Comparison of ENCODE assay signal across 8 cellular contexts in the genomic region with DNA sequence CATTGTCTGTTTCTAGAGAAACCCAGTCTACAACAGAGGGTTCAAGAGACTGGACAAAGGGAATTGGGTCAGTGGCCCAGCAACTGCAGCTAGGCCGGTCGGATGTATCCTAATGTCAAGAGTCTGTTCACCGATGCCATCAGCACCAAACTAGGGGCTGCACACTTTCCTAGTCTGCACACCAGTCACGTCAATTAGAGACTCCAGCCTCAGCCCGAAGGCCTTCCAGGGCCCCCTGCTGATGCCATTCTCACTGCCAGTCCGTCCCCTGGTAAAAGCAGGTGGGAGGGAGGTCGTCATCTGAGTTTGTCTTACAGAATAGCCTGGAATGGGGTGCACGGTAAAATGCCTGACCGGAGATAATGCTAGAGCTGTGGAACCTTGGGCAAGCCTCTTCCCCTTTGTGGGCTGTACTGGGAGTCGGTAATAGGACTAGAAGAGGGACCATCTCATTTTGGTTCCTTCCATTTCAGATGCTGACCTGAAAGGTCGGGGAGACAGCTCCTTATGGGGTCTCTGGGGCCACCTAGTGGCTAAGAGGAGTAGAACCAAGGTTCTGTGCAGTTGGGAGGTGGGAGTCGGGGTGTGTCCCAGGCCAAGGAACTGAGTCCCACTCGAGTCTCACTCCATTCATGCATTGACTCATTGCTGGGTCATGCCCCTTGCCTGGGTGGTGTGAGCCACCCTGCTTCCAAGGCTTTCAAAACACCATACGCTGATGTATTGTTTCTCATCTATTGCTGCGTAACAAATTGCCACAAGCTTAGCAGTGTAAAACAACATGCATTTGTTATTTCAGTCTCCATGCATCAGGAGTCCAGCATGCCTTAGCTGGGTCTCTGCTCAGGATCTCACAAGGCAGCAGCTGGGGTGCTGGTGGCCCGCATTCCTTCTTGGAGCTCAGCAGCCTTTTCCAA. TPM values are rescaled to one million over a fixed set of nuclear protein-coding genes. Genes with fewer than 3 reads are reported as not detected.
DNase-seq lines count a peak whose midpoint lies in the region; ATAC-seq, FAIRE-seq and TF ChIP-seq lines count a peak whose summit lies in the region.

No MANE protein-coding gene starts in this region.

- H3K9me3 ChIP-seq in astrocyte (ENCODE audit: insufficient read depth, low read depth, low read length) = no peaks in the 10 kb centered on the region
- H3K9me3 ChIP-seq in skeletal muscle satellite cell (replicated peaks; ENCODE audit: low read length) = no peaks in the 10 kb centered on the region

- no peak overlapping the region for H2AFZ ChIP-seq in astrocyte (ENCODE audit: low read depth, low read length)

- H3K4me2 ChIP-seq in astrocyte (ENCODE audit: low read length) (peak overlapping the region; percentile 22), skeletal muscle satellite cell (ENCODE audit: low read length) (peak overlapping the region; percentile 24)

- peak; percentile 87 to 89 for DNase-seq in AML-193 (lab: John Stamatoyannopoulos, UW)
- peak; percentile 51 for DNase-seq in NCI-H1436 (lab: John Stamatoyannopoulos, UW)
- peak; percentile 41 for DNase-seq in T follicular helper cell (ENCODE audit: low read depth)
- peak; percentile 46 for DNase-seq in astrocyte (ENCODE audit: low read depth)
- DNase-seq in hypothalamus (lab: John Stamatoyannopoulos, UW) = peak in 34 of 51 donors; percentile 10 to 68 (median 34)

- H3K27me3 ChIP-seq in astrocyte (ENCODE audit: insufficient read depth, low read length) (no peaks in the 10 kb centered on the region), skeletal muscle satellite cell (ENCODE audit: control insufficient read depth, insufficient read depth, low read length) (no peaks in the 10 kb centered on the region)

- no peaks in the 10 kb centered on the region for H3K27me3 Mint-ChIP-seq in astrocyte (ENCODE audit: low read depth, unreplicated experiment)

- H3K79me2 ChIP-seq in astrocyte (ENCODE audit: insufficient read depth, low read length) = peaks cover 25% of the 10 kb centered on the region

- peaks cover 27% of the 10 kb centered on the region for H3K4me1 Mint-ChIP-seq in astrocyte (ENCODE audit: low read depth, unreplicated experiment)

- H3K36me3 ChIP-seq in astrocyte (ENCODE audit: insufficient read depth, low read length) (no peaks in the 10 kb centered on the region), skeletal muscle satellite cell (ENCODE audit: insufficient read depth, low read length) (no peaks in the 10 kb centered on the region)

- H3K4me3 ChIP-seq in astrocyte (ENCODE audit: insufficient read depth, low read depth, low read length) (no peak overlapping the region), skeletal muscle satellite cell (ENCODE audit: low read length) (no peak overlapping the region)

- no peak overlapping the region for H3K27ac ChIP-seq in astrocyte (ENCODE audit: low read depth, low read length)

- peak; percentile 23 for FAIRE-seq in astrocyte (lab: Jason Lieb, UNC)

- H3K27ac Mint-ChIP-seq in astrocyte (ENCODE audit: unreplicated experiment) = peak overlapping the region; percentile 75

- H3K36me3 Mint-ChIP-seq in astrocyte (ENCODE audit: low read depth, unreplicated experiment) = peaks cover 12% of the 10 kb centered on the region

- H3K4me1 ChIP-seq in astrocyte (ENCODE audit: insufficient read depth, low read length) = peaks cover 31% of the 10 kb centered on the region
- peaks cover 29% of the 10 kb centered on the region for H3K4me1 ChIP-seq in skeletal muscle satellite cell (ENCODE audit: control insufficient read depth, insufficient read depth, low read length)

- ATAC-seq in GM18873 (IDR thresholded peaks at IDR 0.05; ENCODE audit: low FRiP score, unreplicated experiment) (peak; percentile 39), GM18502 (IDR thresholded peaks at IDR 0.05; ENCODE audit: poor library complexity, unreplicated experiment) (no peak)

- H3K9ac ChIP-seq in astrocyte (ENCODE audit: low read length) = no peak overlapping the region
- no peak overlapping the region for H3K9ac ChIP-seq in skeletal muscle satellite cell (ENCODE audit: low read depth, low read length)

- H3K4me3 Mint-ChIP-seq in astrocyte (ENCODE audit: unreplicated experiment) = peak overlapping the region; percentile 62

- peaks cover 45% of the 10 kb centered on the region for H4K20me1 ChIP-seq in astrocyte (ENCODE audit: insufficient read depth, low read length)

- peak; percentile 91 for TF ChIP-seq CTCF in astrocyte (IDR thresholded peaks at IDR 0.05; ENCODE audit: insufficient read depth, low read depth, low read length)

- H3K9me3 Mint-ChIP-seq in astrocyte (ENCODE audit: unreplicated experiment) = no peaks in the 10 kb centered on the region

RNA-seq across cellular contexts. Expression of gene SOX12, which starts 5.1 kb away (rescaled TPM):
- total RNA-seq in astrocyte = 43.4 and 45.1 TPM in 2 replicates
- total RNA-seq in skeletal muscle satellite cell (2012; rRNA removed) = 3.3 and 4.2 TPM in 2 replicates

RNA-seq across cellular contexts. Expression of gene NRSN2, which starts 16.4 kb away (rescaled TPM):
- total RNA-seq in astrocyte = 57.8 and 64.0 TPM in 2 replicates
- 18.0 and 28.8 TPM in 2 replicates for total RNA-seq in skeletal muscle satellite cell (2012; rRNA removed)

RNA-seq across cellular contexts. Expression of gene ZCCHC3, which starts 33.1 kb away (rescaled TPM):
- 18.6 and 20.2 TPM in 2 replicates for total RNA-seq in astrocyte
- 3.7 and 4.1 TPM in 2 replicates for total RNA-seq in skeletal muscle satellite cell (2012; rRNA removed)

RNA-seq across cellular contexts. Expression of gene C20orf96, which starts 39.9 kb away (rescaled TPM):
- total RNA-seq in astrocyte = 10.1 and 10.7 TPM in 2 replicates
- 1.1 and 1.8 TPM in 2 replicates for total RNA-seq in skeletal muscle satellite cell (2012; rRNA removed)

RNA-seq across cellular contexts. Expression of gene TRIB3, which starts 50.1 kb away (rescaled TPM):
- 33.0 and 36.9 TPM in 2 replicates for total RNA-seq in astrocyte
- total RNA-seq in skeletal muscle satellite cell (2012; rRNA removed) = 23.8 and 58.3 TPM in 2 replicates

Comparison
In these comparisons a context has a peak if more than half of its experiments do, and no peak if none do; other contexts are left out.
1. DNase-seq: peak in every context shown above with its lines; median percentile 88 in AML-193; 51 in NCI-H1436; 46 in astrocyte; 41 in T follicular helper cell; 34 in hypothalamus.